In genomic region chr17:55699178-55699865, GRCh38 we compare ENCODE assay signal across 27 cellular contexts. TPM values are rescaled to one million over a fixed set of nuclear protein-coding genes. Genes with fewer than 3 reads are reported as not detected.
DNase-seq lines count a peak whose midpoint lies in the region; ATAC-seq, FAIRE-seq and TF ChIP-seq lines count a peak whose summit lies in the region.
"Had no signal": no experiment of that assay in that cellular context is flagged by ENCODE, and none has a peak within 500 bp of the region (broad histone marks: within the 10 kb centered on the region; RNA-seq: fewer than 3 reads in every experiment).

No MANE protein-coding gene starts in this region.

- DNase-seq in DMS153 (lab: John Stamatoyannopoulos, UW) (peak; percentile 6), DMS153 treated with DMSO at 0.1 percent for 48 hours (lab: John Stamatoyannopoulos, UW; ENCODE audit: unreplicated experiment) (no peak), NCI-H187 treated with DMSO at 0.1 percent for 48 hours (lab: John Stamatoyannopoulos, UW) (peak; percentile 30), dermis microvascular lymphatic vessel endothelial cell (ENCODE audit: low read depth in 2 of 2) (peak; percentile 72 to 96), kidney (no peak), left colon (no peak)
- DNase-seq: 8988T; activated CD4-positive, alpha-beta T cell treated with anti-CD3 and anti-CD28 coated beads for 48 hours; activated effector memory CD4-positive, alpha-beta T cell treated with anti-CD3 and anti-CD28 coated beads, Interleukin-2, amount 50 U/mL, for 16 hours; amniotic stem cell; effector memory CD8-positive, alpha-beta T cell; HCEC 1CT; hippocampal formation; KG1; naive B cell; NCI-H1417 treated with DMSO at 0.1 percent for 48 hours; NCI-H524 treated with DMSO at 0.1 percent for 48 hours; PC-9; stimulated activated CD4-positive, alpha-beta T cell treated with anti-CD3 and anti-CD28 coated beads, Interleukin-12 subunit alpha, Interleukin-12 subunit beta, amount 100 ng/mL, for 4 hours; tibial artery had no signal

- no peak for FAIRE-seq in kidney (lab: Jason Lieb, UNC)
- FAIRE-seq: GM19239 had no signal

- ATAC-seq in left colon (no peak), GM18909 (IDR thresholded peaks at IDR 0.05; ENCODE audit: poor library complexity, unreplicated experiment) (no peak)
- ATAC-seq: effector memory CD8-positive, alpha-beta T cell; stimulated activated effector memory CD8-positive, alpha-beta T cell treated with anti-CD3 and anti-CD28 coated beads, Interleukin-12 subunit alpha, Interleukin-12 subunit beta, amount 100 ng/mL, for 72 hours had no signal

- H3K27ac Mint-ChIP-seq in nephron, result peak overlapping the region; percentile 44 to 70 (median 51)
- H3K27ac Mint-ChIP-seq: effector memory CD8-positive, alpha-beta T cell; naive B cell; progenitor cell of endocrine pancreas; stimulated activated effector memory CD8-positive, alpha-beta T cell treated with anti-CD3 and anti-CD28 coated beads, Interleukin-12 subunit alpha, Interleukin-12 subunit beta, amount 100 ng/mL, for 72 hours had no signal

- H3K4me1 ChIP-seq in kidney (ENCODE audit: control insufficient read depth in 1 of 2, insufficient read depth in 1 of 2, low read depth in 1 of 2, low read length in 2 of 2), result no peaks in the 10 kb centered on the region
- H3K4me1 ChIP-seq: tibial artery had no signal

- H3K9me3 Mint-ChIP-seq in nephron, result peaks cover 6% of the 10 kb centered on the region
- H3K9me3 Mint-ChIP-seq: central memory CD8-positive, alpha-beta T cell had no signal

- no peaks in the 10 kb centered on the region for H3K36me3 ChIP-seq in kidney (ENCODE audit: control insufficient read depth in 1 of 2, insufficient read depth in 2 of 2, low read length in 2 of 2)
- H3K36me3 ChIP-seq: BLaER1, tibial artery had no signal

- peaks cover 11% of the 10 kb centered on the region for H3K4me1 Mint-ChIP-seq in nephron
- H3K4me1 Mint-ChIP-seq: central memory CD8-positive, alpha-beta T cell; naive B cell; stimulated activated effector memory CD8-positive, alpha-beta T cell treated with anti-CD3 and anti-CD28 coated beads, Interleukin-12 subunit alpha, Interleukin-12 subunit beta, amount 100 ng/mL, for 72 hours had no signal

- peaks cover 0 to 4% of the 10 kb centered on the region in 2 donors for H3K9me3 ChIP-seq in kidney (ENCODE audit: control insufficient read depth in 1 of 2, low read length in 2 of 2)
- H3K9me3 ChIP-seq: tibial artery had no signal

- TF ChIP-seq CTCF in nephron (IDR thresholded peaks at IDR 0.05; ENCODE audit: unreplicated experiment in 3 of 3), result no peak
- no peak for TF ChIP-seq CTCF in kidney (IDR thresholded peaks at IDR 0.05; ENCODE audit: borderline replicate concordance, extremely low read depth, insufficient read depth)

- peaks cover 5% of the 10 kb centered on the region for H3K36me3 Mint-ChIP-seq in nephron (ENCODE audit: low read depth)
- H3K36me3 Mint-ChIP-seq: stimulated activated effector memory CD8-positive, alpha-beta T cell treated with anti-CD3 and anti-CD28 coated beads, Interleukin-12 subunit alpha, Interleukin-12 subunit beta, amount 100 ng/mL, for 72 hours had no signal

- H3K4me3 ChIP-seq in kidney (ENCODE audit: low read length in 2 of 2), result no peak overlapping the region
- H3K4me3 ChIP-seq: BLaER1, PC-9, tibial artery had no signal

- intact Hi-C loops in kidney (cut with DNase I), result no loop called here
- intact Hi-C loops in left colon (cut with DNase I, micrococcal nuclease), result no loop called here

- H3K27me3 Mint-ChIP-seq in nephron (ENCODE audit: low read depth), result peaks cover 11% of the 10 kb centered on the region
- H3K27me3 Mint-ChIP-seq: progenitor cell of endocrine pancreas had no signal

- no peak overlapping the region for H3K9ac ChIP-seq in kidney (ENCODE audit: low read length in 2 of 2)
- H3K9ac ChIP-seq: BLaER1 had no signal

- H3K27ac ChIP-seq in kidney (ENCODE audit: low read depth in 2 of 2, low read length in 2 of 2), result no peak overlapping the region
- H3K27ac ChIP-seq: BLaER1, PC-9, tibial artery had no signal

- H3K4me3 Mint-ChIP-seq in nephron, result no peak overlapping the region
- H3K4me3 Mint-ChIP-seq: central memory CD8-positive, alpha-beta T cell; effector memory CD8-positive, alpha-beta T cell; naive B cell; stimulated activated effector memory CD8-positive, alpha-beta T cell treated with anti-CD3 and anti-CD28 coated beads, Interleukin-12 subunit alpha, Interleukin-12 subunit beta, amount 100 ng/mL, for 72 hours had no signal

RNA-seq across cellular contexts. Expression of gene TMEM100, which starts 23.3 kb away (rescaled TPM):
- total RNA-seq in dermis microvascular lymphatic vessel endothelial cell, result 3.1 and 5.6 TPM in 2 replicates
- total RNA-seq in kidney, result 7.2 TPM
- 0.67 TPM for polyA plus RNA-seq in kidney (ENCODE audit: insufficient read depth, low read depth, low replicate concordance)
- total RNA-seq in left colon, result 1 to 10 TPM; 4.9 to 6.1 TPM
- total RNA-seq: PC-9 had no signal

RNA-seq across cellular contexts. Expression of gene PCTP, which starts 51.5 kb away (rescaled TPM):
- total RNA-seq in dermis microvascular lymphatic vessel endothelial cell (26.0 and 26.3 TPM in 2 replicates), kidney (18.7 TPM), left colon (10 to 100 TPM; 36.9 to 38.9 TPM)
- polyA plus RNA-seq in kidney (ENCODE audit: insufficient read depth, low read depth, low replicate concordance), result 39.2 TPM

Comparison
In these comparisons a context has a peak if more than half of its experiments do, and no peak if none do; other contexts are left out.
1. DNase-seq: peak in DMS153 (single experiment), NCI-H187 treated with DMSO at 0.1 percent for 48 hours (single experiment) and dermis microvascular lymphatic vessel endothelial cell (2 of 2); none in DMS153 treated with DMSO at 0.1 percent for 48 hours (single experiment), kidney (single experiment) and left colon (0 of 2).